Comparison of ENCODE assay signal across 10 cellular contexts in the genomic region with DNA sequence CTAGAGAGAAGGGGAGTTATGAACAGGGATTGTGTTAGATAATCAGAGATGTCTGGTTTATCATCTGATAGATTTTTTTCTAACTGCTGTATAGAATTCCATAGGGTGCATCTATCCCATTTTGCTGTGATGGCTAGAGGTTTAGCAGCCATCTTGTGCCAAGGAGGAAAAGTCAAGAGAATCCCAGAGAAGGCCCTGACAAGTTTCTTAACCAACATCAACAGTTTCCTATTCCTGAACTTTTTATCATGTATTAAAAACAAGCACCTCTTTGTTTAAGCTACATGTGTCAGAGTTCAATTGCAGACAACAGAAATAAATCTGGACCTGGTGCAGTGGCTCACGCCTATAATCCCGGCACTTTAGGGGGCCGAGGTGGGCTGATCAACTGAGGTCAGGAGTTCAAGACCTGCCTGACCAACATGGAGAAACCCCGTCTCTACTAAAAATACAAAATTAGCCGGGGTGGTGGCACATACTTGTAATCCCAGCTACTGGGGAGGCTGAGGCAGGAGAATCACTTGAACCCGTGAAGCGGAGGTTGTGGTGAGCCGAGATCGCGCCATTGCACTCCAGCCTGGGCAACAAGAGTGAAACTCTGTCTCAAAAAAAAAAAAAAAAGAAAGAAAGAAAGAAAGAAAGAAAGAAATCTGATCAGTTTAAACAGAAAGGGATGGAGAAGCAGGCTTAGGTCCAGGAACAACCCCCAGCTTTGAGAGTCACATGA. TPM values are rescaled to one million over a fixed set of nuclear protein-coding genes. Genes with fewer than 3 reads are reported as not detected.
A peak's percentile ranks its signal among the peaks of the same experiment; 100 is the strongest.
DNase-seq lines count a peak whose midpoint lies in the region; ATAC-seq, FAIRE-seq and TF ChIP-seq lines count a peak whose summit lies in the region.
"Not testable (repeated sequence)": the region's sequence is repeated elsewhere in the genome, so short reads cannot be mapped to it uniquely, and the experiment has no call there.
"Had no signal": no experiment of that assay in that cellular context is flagged by ENCODE, and none has a peak within 500 bp of the region (broad histone marks: within the 10 kb centered on the region; RNA-seq: fewer than 3 reads in every experiment).

No MANE protein-coding gene starts in this region.

- H4K20me1 ChIP-seq in GM23248 (ENCODE audit: insufficient read depth); GM12878 (ENCODE audit: control insufficient read depth, insufficient read depth): not testable (repeated sequence)

- ATAC-seq in activated B cell treated with CpG ODN at 0.5 μM for 24 hours (ENCODE audit: low read depth); GM12878; upper lobe of left lung (ENCODE audit: low FRiP score in 2 of 2): not testable (repeated sequence)

- peaks cover 22% of the 10 kb centered on the region for H3F3A ChIP-seq in GM23248 (ENCODE audit: insufficient read depth)

- peak overlapping the region; percentile 51 for H3K4me3 Mint-ChIP-seq in activated B cell treated with CpG ODN at 0.5 μM for 24 hours
- H3K4me3 Mint-ChIP-seq in osteocyte (ENCODE audit: unreplicated experiment), result not testable (repeated sequence)

- not testable (repeated sequence) for TF ChIP-seq EP300 in GM12878 (IDR thresholded peaks at IDR 0.05; ENCODE audit: borderline replicate concordance in 1 of 2, control insufficient read depth in 1 of 2, low read depth in 2 of 2, low read length in 2 of 2); upper lobe of left lung (IDR thresholded peaks at IDR 0.05)

- intact Hi-C loops in activated B cell treated with CpG ODN at 0.5 μM for 24 hours (cut with micrococcal nuclease), result loop anchor here (5.0 kb wide), 1 partner anchor 37 kb away; no protein-coding TSS in a partner anchor
- intact Hi-C loops in GM12878 (cut with micrococcal nuclease; ENCODE audit: unreplicated experiment), result not testable (repeated sequence)

- in situ Hi-C loops in GM23248 (cut with MboI); GM12878 (cut with MboI): not testable (repeated sequence)

- not testable (repeated sequence) for TF ChIP-seq POLR2A in GM12878 (IDR thresholded peaks at IDR 0.05; ENCODE audit: low read depth, low read length); upper lobe of left lung (IDR thresholded peaks at IDR 0.05)

- H3K27me3 ChIP-seq in GM23248 (replicated peaks; ENCODE audit: insufficient read depth); GM12878 (replicated peaks in 1 of 2; ENCODE audit: control insufficient read depth in 2 of 2, insufficient read depth in 2 of 2, low read length in 1 of 2); right atrium auricular region; upper lobe of left lung: not testable (repeated sequence)

- H3K9me2 ChIP-seq in GM23248 (ENCODE audit: insufficient read depth), result not testable (repeated sequence)

- TF ChIP-seq CTCF in activated B cell treated with CpG ODN at 0.5 μM for 24 hours (IDR thresholded peaks at IDR 0.05); GM12878 (IDR thresholded peaks at IDR 0.05 in 2 of 3, conservative IDR thresholded peaks at IDR 0.05 in 1 of 3; ENCODE audit: control insufficient read depth in 2 of 3, extremely low read depth in 1 of 3, insufficient read depth in 1 of 3, low read depth in 3 of 3, low read length in 3 of 3); right atrium auricular region (IDR thresholded peaks at IDR 0.05); osteocyte (IDR thresholded peaks at IDR 0.05); upper lobe of left lung (IDR thresholded peaks at IDR 0.05): not testable (repeated sequence)

- WGBS in GM23248 (ENCODE audit: low coverage in 1 of 2, low lambda C conversion rate in 2 of 2, missing lambda C conversion rate in 2 of 2), 2 experiments, result 60 to 61% methylated on average over 10 of the region's 10 CpGs
- 64% methylated on average over 10 of the region's 10 CpGs for WGBS in GM12878 (ENCODE audit: insufficient coverage, insufficient replicate concordance, low lambda C conversion rate, missing lambda C conversion rate)
- 80 to 84% methylated on average over 10 of the region's 10 CpGs for WGBS in upper lobe of left lung, 2 donors

- H3K4me1 Mint-ChIP-seq in activated B cell treated with CpG ODN at 0.5 μM for 24 hours, result peaks cover 11% of the 10 kb centered on the region
- H3K4me1 Mint-ChIP-seq in osteocyte (ENCODE audit: unreplicated experiment), result not testable (repeated sequence)

- BruUV-seq in GM12878 (replicated peaks; lab: Mats Ljungman, UMichigan), result not testable (repeated sequence)

- RAD21 ChIA-PET in GM12878 (lab: Charles Lee; ENCODE audit: unreplicated experiment), result interaction anchor here (0.7 kb wide), 1 partner anchor 10 kb away, joined by 3 read pairs; no protein-coding TSS in a partner anchor

- peak overlapping the region; percentile 74 for H3K27ac Mint-ChIP-seq in activated B cell treated with CpG ODN at 0.5 μM for 24 hours
- H3K27ac Mint-ChIP-seq in osteocyte (ENCODE audit: unreplicated experiment), result peak overlapping the region; percentile 78

- not testable (repeated sequence) for FAIRE-seq in GM12878 (lab: Jason Lieb, UNC)

- 0 out of 2 replicates have a peak overlapping the region, but pooled peaks have one; percentile 29 for H3K9ac ChIP-seq in GM23248
- not testable (repeated sequence) for H3K9ac ChIP-seq in GM12878 (ENCODE audit: control insufficient read depth, insufficient read depth, low read length)

- CTCF ChIA-PET in activated B cell treated with CpG ODN at 0.5 μM for 24 hours (lab: Charles Lee) (interaction anchor here (1.0 kb wide), 1 partner anchor 95 kb away, joined by 3 read pairs; no protein-coding TSS in a partner anchor), GM12878 (lab: Yijun Ruan, JAX) (interaction anchor here (1.2 to 2.3 kb wide), 2 partner anchors 10 to 140 kb away, joined by 4 to 14 read pairs; no protein-coding TSS in a partner anchor)

- peak overlapping the region; percentile 40; the same call in 1 of the 2 replicates for H3K4me3 ChIP-seq in GM23248
- not testable (repeated sequence) for H3K4me3 ChIP-seq in GM12878, right atrium auricular region, upper lobe of left lung

- H3K4me2 ChIP-seq in GM23248 (ENCODE audit: unreplicated experiment) (peak overlapping the region; percentile 48), GM12878 (ENCODE audit: control insufficient read depth, insufficient read depth) (peak overlapping the region; percentile 30; the same call in 1 of the 2 replicates)

- SMC1A ChIA-PET in GM12878 (lab: Charles Lee; ENCODE audit: uncharacterized antibody, unreplicated experiment), result interaction anchor here (0.6 to 1.0 kb wide), 2 partner anchors 392 to 446 kb away, joined by 3 read pairs; no protein-coding TSS in a partner anchor

- not testable (repeated sequence) for H3K9me3 Mint-ChIP-seq in activated B cell treated with CpG ODN at 0.5 μM for 24 hours; osteocyte (ENCODE audit: unreplicated experiment)

- not testable (repeated sequence) for H3K36me3 ChIP-seq in GM23248 (ENCODE audit: low read depth); GM12878 (ENCODE audit: control insufficient read depth in 2 of 2, insufficient read depth in 2 of 2, low read length in 1 of 2); right atrium auricular region; upper lobe of left lung

- POLR2A ChIA-PET in activated B cell treated with CpG ODN at 0.5 μM for 24 hours (lab: Charles Lee), result interaction anchor here (0.7 to 1.8 kb wide), 2 partner anchors 21 to 121 kb away, joined by 3 to 5 read pairs; a partner anchor contains a TSS
- POLR2A ChIA-PET in GM12878 (lab: Charles Lee), result not testable (repeated sequence)

- H3K79me2 ChIP-seq in GM23248 (ENCODE audit: insufficient read depth); GM12878 (ENCODE audit: control insufficient read depth, insufficient read depth, low read length): not testable (repeated sequence)

- H2AFZ ChIP-seq in GM23248, result peak overlapping the region; percentile 52
- peak overlapping the region; percentile 90 for H2AFZ ChIP-seq in GM12878 (ENCODE audit: control insufficient read depth, low read depth, low read length)

- H3K4me1 ChIP-seq in GM23248 (ENCODE audit: insufficient read depth) (peaks cover 12% of the 10 kb centered on the region), right atrium auricular region (peaks cover 0 to 21% of the 10 kb centered on the region in 2 donors), upper lobe of left lung (peaks cover 9 to 16% (median 15%) of the 10 kb centered on the region in 4 donors)
- not testable (repeated sequence) for H3K4me1 ChIP-seq in GM12878 (ENCODE audit: control insufficient read depth, insufficient read depth, low read length)

- DNase-seq in GM23248; activated B cell treated with CpG ODN at 0.5 μM for 24 hours; GM12878 (ENCODE audit: low read depth, low spot score); right atrium auricular region (ENCODE audit: low spot score); osteocyte (ENCODE audit: extremely low spot score, unreplicated experiment); upper lobe of left lung: not testable (repeated sequence)

- H3K27me3 Mint-ChIP-seq in activated B cell treated with CpG ODN at 0.5 μM for 24 hours; osteocyte (ENCODE audit: unreplicated experiment): not testable (repeated sequence)

- not testable (repeated sequence) for H3K36me3 Mint-ChIP-seq in activated B cell treated with CpG ODN at 0.5 μM for 24 hours (ENCODE audit: low read depth); osteocyte (ENCODE audit: unreplicated experiment)

- not testable (repeated sequence) for H3K9me3 ChIP-seq in GM23248 (ENCODE audit: low read depth); GM12878 (replicated peaks; ENCODE audit: control insufficient read depth, insufficient read depth, low read length); right atrium auricular region; upper lobe of left lung

- TF ChIP-seq RAD21 in GM12878 (IDR thresholded peaks at IDR 0.05; ENCODE audit: insufficient read depth, low read depth, low read length), result not testable (repeated sequence)

- H3K27ac ChIP-seq in GM23248, result peak overlapping the region; percentile 53
- not testable (repeated sequence) for H3K27ac ChIP-seq in GM12878 (ENCODE audit: control insufficient read depth, insufficient read depth)
- peak overlapping the region; percentile 48 to 74 for H3K27ac ChIP-seq in right atrium auricular region
- peak overlapping the region; percentile 26 to 67 (median 48) for H3K27ac ChIP-seq in upper lobe of left lung

RNA-seq across cellular contexts. Expression of a gene that starts 2.4 kb away (rescaled TPM):
- not detected in 2 replicates for total RNA-seq in GM23248 (2014; rRNA removed; shearing (Covaris generic))
- polyA plus RNA-seq in GM23248 (2016; fragmentation: Nextera tagmentation; extraction: Ambion mirVana) (not detected in 2 replicates), GM12878 (2011; rRNA removed) (not detected in 2 replicates), GM12878 (2014; fragmentation: Illumina TruSeq; extraction: Trizol) (not detected in 2 replicates), GM12878 (2014; fragmentation: Nextera tagmentation; extraction: Ambion mirVana) (not detected), GM12878 (2014; rRNA removed) (not detected in 2 replicates), GM12878 (2016; fragmentation: Nextera tagmentation; extraction: Ambion mirVana) (not detected)
- total RNA-seq in activated B cell treated with CpG ODN at 0.5 μM for 24 hours (not detected in 2 replicates), GM12878 (2014; rRNA removed) (not detected in 2 replicates), GM12878 (2014; rRNA removed; fragmentation: Illumina TruSeq; extraction: Trizol) (not detected in 2 replicates), GM12878 (2021) (not detected in 2 replicates), right atrium auricular region (not detected), osteocyte (not detected in 2 replicates), upper lobe of left lung (not detected)
- total RNA-seq in GM12878 (2013; cell fraction: nucleolus; rRNA removed), result not detected in 2 replicates
- polyA plus RNA-seq in GM12878 (2011; ENCODE audit: low read depth), result not detected
- polyA plus RNA-seq in GM12878 (2011; cell fraction: cytosol; rRNA removed), result not detected in 2 replicates
- polyA plus RNA-seq in GM12878 (2011; cell fraction: nucleus; rRNA removed), result not detected in 2 replicates
- not detected in 2 replicates for polyA plus RNA-seq in GM12878 (2012)
- not detected in 2 replicates for polyA minus RNA-seq in GM12878 (2011; rRNA and poly(A)+ RNA removed)
- not detected in 2 replicates for polyA minus RNA-seq in GM12878 (2011; cell fraction: cytosol; rRNA and poly(A)+ RNA removed)
- polyA minus RNA-seq in GM12878 (2011; cell fraction: nucleus; rRNA and poly(A)+ RNA removed), result not detected in 2 replicates
- total RNA-seq: esophagus mucosa, lower lobe of right lung, ovary, SJCRH30 had no signal
- polyA plus RNA-seq: ovary had no signal

RNA-seq across cellular contexts. Expression of a gene that starts 21.8 kb away (rescaled TPM):
- total RNA-seq in GM23248 (2014; rRNA removed; shearing (Covaris generic)), result 67.4 and 114 TPM in 2 replicates
- polyA plus RNA-seq in GM23248 (2016; fragmentation: Nextera tagmentation; extraction: Ambion mirVana) (18.9 and 19.1 TPM in 2 replicates), GM12878 (2011; rRNA removed) (not detected in 2 replicates), GM12878 (2014; fragmentation: Illumina TruSeq; extraction: Trizol) (not detected in 2 replicates), GM12878 (2014; fragmentation: Nextera tagmentation; extraction: Ambion mirVana) (not detected), GM12878 (2014; rRNA removed) (not detected in 2 replicates), GM12878 (2016; fragmentation: Nextera tagmentation; extraction: Ambion mirVana) (not detected)
- total RNA-seq in activated B cell treated with CpG ODN at 0.5 μM for 24 hours (not detected in 2 replicates), GM12878 (2014; rRNA removed) (not detected in 2 replicates), GM12878 (2014; rRNA removed; fragmentation: Illumina TruSeq; extraction: Trizol) (not detected in 2 replicates), GM12878 (2021) (0.29 TPM in 1 of 2 replicates, not detected in the other), right atrium auricular region (10 to 100 TPM; 48.1 to 57.5 TPM), osteocyte (not detected in 2 replicates), upper lobe of left lung (100 to 1,000 TPM in 4 of 6 donors, 10 to 100 TPM in 2; 62.9 to 265 (median 180) TPM)
- 1.2 and 1.4 TPM in 2 replicates for total RNA-seq in GM12878 (2013; cell fraction: nucleolus; rRNA removed)
- not detected for polyA plus RNA-seq in GM12878 (2011; ENCODE audit: low read depth)
- not detected in 2 replicates for polyA plus RNA-seq in GM12878 (2011; cell fraction: cytosol; rRNA removed)
- not detected in 2 replicates for polyA plus RNA-seq in GM12878 (2011; cell fraction: nucleus; rRNA removed)
- polyA plus RNA-seq in GM12878 (2012), result 0.15 TPM in 1 of 2 replicates, not detected in the other
- not detected in 2 replicates for polyA minus RNA-seq in GM12878 (2011; rRNA and poly(A)+ RNA removed)
- polyA minus RNA-seq in GM12878 (2011; cell fraction: cytosol; rRNA and poly(A)+ RNA removed), result not detected in 2 replicates
- polyA minus RNA-seq in GM12878 (2011; cell fraction: nucleus; rRNA and poly(A)+ RNA removed), result not detected in 2 replicates

RNA-seq across cellular contexts. Expression of a gene that starts 36.9 kb away (rescaled TPM):
- 0.32 and 0.76 TPM in 2 replicates for total RNA-seq in GM23248 (2014; rRNA removed; shearing (Covaris generic))
- polyA plus RNA-seq in GM23248 (2016; fragmentation: Nextera tagmentation; extraction: Ambion mirVana) (0.13 and 0.23 TPM in 2 replicates), GM12878 (2011; rRNA removed) (not detected in 2 replicates), GM12878 (2014; fragmentation: Illumina TruSeq; extraction: Trizol) (not detected in 2 replicates), GM12878 (2014; fragmentation: Nextera tagmentation; extraction: Ambion mirVana) (not detected), GM12878 (2014; rRNA removed) (not detected in 2 replicates), GM12878 (2016; fragmentation: Nextera tagmentation; extraction: Ambion mirVana) (not detected)
- total RNA-seq in activated B cell treated with CpG ODN at 0.5 μM for 24 hours (0.39 and 0.69 TPM in 2 replicates), GM12878 (2014; rRNA removed) (not detected in 2 replicates), GM12878 (2014; rRNA removed; fragmentation: Illumina TruSeq; extraction: Trizol) (not detected in 2 replicates), GM12878 (2021) (not detected in 2 replicates), right atrium auricular region (under 1 TPM; 0.19 to 0.24 TPM), osteocyte (0.08 TPM in 2 replicates), upper lobe of left lung (1 to 10 TPM in 2 of 6 donors, under 1 TPM in 3, not detected in 1; 0.22 to 1.5 (median 0.39) TPM)
- total RNA-seq in GM12878 (2013; cell fraction: nucleolus; rRNA removed), result not detected in 2 replicates
- polyA plus RNA-seq in GM12878 (2011; ENCODE audit: low read depth), result not detected
- not detected in 2 replicates for polyA plus RNA-seq in GM12878 (2011; cell fraction: cytosol; rRNA removed)
- polyA plus RNA-seq in GM12878 (2011; cell fraction: nucleus; rRNA removed), result not detected in 2 replicates
- not detected in 2 replicates for polyA plus RNA-seq in GM12878 (2012)
- polyA minus RNA-seq in GM12878 (2011; rRNA and poly(A)+ RNA removed), result not detected in 2 replicates
- not detected in 2 replicates for polyA minus RNA-seq in GM12878 (2011; cell fraction: cytosol; rRNA and poly(A)+ RNA removed)
- not detected in 2 replicates for polyA minus RNA-seq in GM12878 (2011; cell fraction: nucleus; rRNA and poly(A)+ RNA removed)

Comparison
In these comparisons a context has a peak if more than half of its experiments do, and no peak if none do; other contexts are left out.
1. RNA of a gene that starts 21.8 kb away (total RNA-seq): 62.9 to 265 TPM in upper lobe of left lung, 67.4 to 114 TPM in GM23248 and 48.1 to 57.5 TPM in right atrium auricular region; not detected in activated B cell treated with CpG ODN at 0.5 μM for 24 hours, 0.29 to 1.4 TPM in GM12878 and not detected in osteocyte; every median in the first group is over 10 times any median in the second.